In the genomic region with DNA sequence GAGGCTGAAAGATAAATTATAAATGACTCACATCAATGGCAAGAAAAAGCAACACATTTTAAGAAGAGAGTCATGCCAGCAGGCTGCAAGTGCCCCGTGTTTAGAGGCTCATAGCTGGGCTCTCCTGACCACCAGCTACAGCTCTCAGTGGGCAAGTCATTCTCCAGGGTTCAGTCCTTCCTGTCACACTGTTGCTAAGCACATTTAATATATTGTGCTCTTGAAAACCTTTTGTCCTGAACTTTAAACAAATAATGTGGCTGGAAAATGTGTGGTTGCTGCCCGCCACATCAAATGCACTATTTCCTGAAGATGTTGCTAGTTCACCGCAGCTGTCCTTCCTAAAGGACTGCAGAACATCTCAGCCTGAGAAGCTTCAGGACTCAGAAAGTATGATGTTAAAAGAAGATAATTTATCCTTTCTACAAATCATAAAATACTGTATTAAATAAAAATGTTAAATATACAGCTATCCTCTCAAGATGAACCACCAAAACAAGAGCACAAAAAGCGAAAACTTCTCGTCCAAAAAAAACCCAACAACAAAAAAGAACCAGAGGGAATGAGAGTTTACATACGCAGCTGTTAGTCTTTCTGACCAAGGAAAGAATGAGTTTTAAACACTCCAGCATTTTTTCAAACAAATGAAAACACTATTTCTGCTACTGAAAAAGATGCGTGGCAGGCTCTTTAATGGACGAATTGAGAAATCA, we compare ENCODE assay signal across 8 cellular contexts. TPM values are rescaled to one million over a fixed set of nuclear protein-coding genes. Genes with fewer than 3 reads are reported as not detected.
DNase-seq lines count a peak whose midpoint lies in the region; ATAC-seq and TF ChIP-seq lines count a peak whose summit lies in the region.

No MANE protein-coding gene starts in this region.

- ATAC-seq in activated CD8-positive, alpha-beta memory T cell treated with anti-CD3 and anti-CD28 coated beads, Interleukin-2, amount 10 ng/mL, durations not matched to agents 7 days and 5 days: no peak

- DNase-seq in NCI-H2107 treated with DMSO at 0.1 percent for 48 hours (lab: John Stamatoyannopoulos, UW; ENCODE audit: unreplicated experiment): peak; percentile 2
- no peak for DNase-seq in NCI-H2107 (lab: John Stamatoyannopoulos, UW)
- peak; percentile 61 for DNase-seq in NAMALWA (ENCODE audit: low spot score)
- peak; percentile 71 for DNase-seq in activated CD8-positive, alpha-beta memory T cell treated with anti-CD3 and anti-CD28 coated beads, Interleukin-2, amount 10 ng/mL, durations not matched to agents 7 days and 5 days
- DNase-seq in fibroblast of pulmonary artery (ENCODE audit: low read depth): peak; percentile 12
- DNase-seq in prostate gland (ENCODE audit: low spot score): no peak
- DNase-seq in SK-N-DZ (ENCODE audit: low spot score): no peak

- H3K9me3 Mint-ChIP-seq in activated CD8-positive, alpha-beta memory T cell treated with anti-CD3 and anti-CD28 coated beads, Interleukin-2, amount 10 ng/mL, durations not matched to agents 7 days and 5 days (ENCODE audit: low read depth): no peaks in the 10 kb centered on the region

- H3K36me3 ChIP-seq in HEK293 (ENCODE audit: control insufficient read depth in 2 of 2, insufficient read depth in 1 of 2, low read length in 2 of 2): peaks cover 40 to 42% of the 10 kb centered on the region in 2 experiments
- H3K36me3 ChIP-seq in prostate gland: no peaks in the 10 kb centered on the region

- 6% methylated on average over 8 of the region's 8 CpGs for WGBS in prostate gland

- no peaks in the 10 kb centered on the region for H3K27me3 Mint-ChIP-seq in activated CD8-positive, alpha-beta memory T cell treated with anti-CD3 and anti-CD28 coated beads, Interleukin-2, amount 10 ng/mL, durations not matched to agents 7 days and 5 days

- peaks cover 16% of the 10 kb centered on the region for H3K4me1 Mint-ChIP-seq in activated CD8-positive, alpha-beta memory T cell treated with anti-CD3 and anti-CD28 coated beads, Interleukin-2, amount 10 ng/mL, durations not matched to agents 7 days and 5 days

- TF ChIP-seq CTCF in HEK293 (tag by site-specific recombination; IDR thresholded peaks at IDR 0.05) (no peak), fibroblast of pulmonary artery (IDR thresholded peaks at IDR 0.05; ENCODE audit: low read length, missing control alignments) (no peak), prostate gland (IDR thresholded peaks at IDR 0.05) (no peak)

- H3K9me3 ChIP-seq in HEK293 (ENCODE audit: control insufficient read depth, insufficient read depth, low read depth, low read length) (no peaks in the 10 kb centered on the region), prostate gland (no peaks in the 10 kb centered on the region)

- peak overlapping the region; percentile 79 for H3K4me3 Mint-ChIP-seq in activated CD8-positive, alpha-beta memory T cell treated with anti-CD3 and anti-CD28 coated beads, Interleukin-2, amount 10 ng/mL, durations not matched to agents 7 days and 5 days

- peaks cover 28% of the 10 kb centered on the region for H3K36me3 Mint-ChIP-seq in activated CD8-positive, alpha-beta memory T cell treated with anti-CD3 and anti-CD28 coated beads, Interleukin-2, amount 10 ng/mL, durations not matched to agents 7 days and 5 days

- H3K27ac ChIP-seq in HEK293 (ENCODE audit: extremely low read depth, low read depth, low read length): peak overlapping the region; percentile 93
- peak overlapping the region; percentile 92 to 95 for H3K27ac ChIP-seq in prostate gland

- H3K4me1 ChIP-seq in HEK293 (ENCODE audit: control insufficient read depth, insufficient read depth, low read length) (peaks cover 6% of the 10 kb centered on the region), prostate gland (replicated peaks) (no peaks in the 10 kb centered on the region)

- peak overlapping the region; percentile 90 for H3K27ac Mint-ChIP-seq in activated CD8-positive, alpha-beta memory T cell treated with anti-CD3 and anti-CD28 coated beads, Interleukin-2, amount 10 ng/mL, durations not matched to agents 7 days and 5 days

- peak overlapping the region; percentile 76 for H3K4me3 ChIP-seq in HEK293 (ENCODE audit: low read depth, low read length)
- H3K4me3 ChIP-seq in fibroblast of pulmonary artery (replicated peaks; ENCODE audit: low read depth, low read length): peak overlapping the region; percentile 61
- H3K4me3 ChIP-seq in prostate gland: peak overlapping the region; percentile 84 to 85

- CTCF ChIA-PET in HEK293 (lab: Yijun Ruan, JAX): interaction anchor here (0.6 to 1.8 kb wide), 12 partner anchors 8 to 805 kb away, joined by 3 to 10 read pairs (median 4); no protein-coding TSS in a partner anchor
- CTCF ChIA-PET in activated CD8-positive, alpha-beta memory T cell treated with anti-CD3 and anti-CD28 coated beads, Interleukin-2, amount 10 ng/mL, durations not matched to agents 7 days and 5 days (lab: Charles Lee): interaction anchor here (1.4 to 3.0 kb wide), 4 partner anchors 11 to 81 kb away, joined by 3 to 11 read pairs (median 7); no protein-coding TSS in a partner anchor

- H3K27me3 ChIP-seq in prostate gland (replicated peaks; ENCODE audit: insufficient read depth): no peaks in the 10 kb centered on the region

- TF ChIP-seq POLR2A in prostate gland (IDR thresholded peaks at IDR 0.05): no peak

- POLR2A ChIA-PET in HEK293 (lab: Yijun Ruan, JAX): interaction anchor here (0.6 to 2.5 kb wide), 13 partner anchors 9 to 471 kb away, joined by 3 to 13 read pairs (median 4); partner anchors contain the start of genes CHSY1 and SNRPA1

- intact Hi-C loops in prostate gland (cut with DNase I): no loop called here

TF ChIP-seq in HEK293, 187 proteins besides CTCF, POLR2A, EP300 and RAD21:
- TF ChIP-seq ZBTB1 (tag by site-specific recombination; IDR thresholded peaks at IDR 0.05) (no peak), MEIS1 (CRISPR knock-in tag; IDR thresholded peaks at IDR 0.05; ENCODE audit: borderline replicate concordance) (0 out of 2 replicates have a peak, but pooled peaks have one; percentile 13), FEZF1 (tag by site-specific recombination; IDR thresholded peaks at IDR 0.05) (peak; percentile 11; the same call in 1 of the 2 replicates)

RNA-seq across cellular contexts. Expression of gene TARS3, which starts 1.0 kb away (rescaled TPM):
- total RNA-seq in activated CD8-positive, alpha-beta memory T cell treated with anti-CD3 and anti-CD28 coated beads, Interleukin-2, amount 10 ng/mL, durations not matched to agents 7 days and 5 days: 10 to 100 TPM in 1 of 2 experiments, 1 to 10 TPM in 1; 8.1 to 11.8 TPM
- 10 to 100 TPM; 16.8 to 22.5 TPM for total RNA-seq in prostate gland
- polyA plus RNA-seq in SK-N-DZ (2014; cell fraction: cytosol; rRNA removed): 12.6 and 12.7 TPM in 2 replicates
- 13.1 and 13.7 TPM in 2 replicates for polyA plus RNA-seq in SK-N-DZ (2014; cell fraction: nucleus; rRNA removed)

Comparison
In these comparisons a context has a peak if more than half of its experiments do, and no peak if none do; other contexts are left out.
1. DNase-seq: peak in NCI-H2107 treated with DMSO at 0.1 percent for 48 hours (single experiment), NAMALWA (single experiment), activated CD8-positive, alpha-beta memory T cell treated with anti-CD3 and anti-CD28 coated beads, Interleukin-2, amount 10 ng/mL, durations not matched to agents 7 days and 5 days (single experiment) and fibroblast of pulmonary artery (single experiment); none in NCI-H2107 (single experiment), prostate gland (single experiment) and SK-N-DZ (single experiment).
2. Peak in every context shown above with its lines, with median percentiles within 50 percentile points of each other: H3K4me3 ChIP-seq.